ENCODE assay signal across 23 cellular contexts in genomic region chrX:42399632-42400024, GRCh38.
DNase-seq lines count a peak whose midpoint lies in the region; ATAC-seq and TF ChIP-seq lines count a peak whose summit lies in the region.
"Had no signal": no experiment of that assay in that cellular context is flagged by ENCODE, and none has a peak within 500 bp of the region (broad histone marks: within the 10 kb centered on the region; RNA-seq: fewer than 3 reads in every experiment).

No MANE protein-coding gene starts in this region.

- no peaks in the 10 kb centered on the region for H3K27me3 ChIP-seq in CD4-positive, alpha-beta memory T cell (ENCODE audit: insufficient read depth, low read length)
- H3K27me3 ChIP-seq: left lung, upper lobe of left lung had no signal

- H3K27ac Mint-ChIP-seq in CD4-positive, alpha-beta memory T cell: peak overlapping the region in 4 of 7 donors; percentile 54 to 77 (median 68)
- no peak overlapping the region for H3K27ac Mint-ChIP-seq in activated T-helper 1 cell treated with anti-CD3 and anti-CD28 coated beads, Interleukin-12 subunit alpha, Interleukin-12 subunit beta, Interleukin-2, Interleukin-4 antibody, amounts not matched to agents 30 ng/mL and 10 ng/mL and 1 ng/mL, durations not matched to agents 14 hours and 24 hours and 36 hours
- peak overlapping the region in 5 of 10 donors; percentile 17 to 80 (median 68) for H3K27ac Mint-ChIP-seq in naive thymus-derived CD8-positive, alpha-beta T cell

- no peak overlapping the region for H3K4me3 ChIP-seq in CD4-positive, alpha-beta memory T cell (ENCODE audit: low read length in 2 of 2)
- H3K4me3 ChIP-seq in Jurkat, Clone E6-1 (ENCODE audit: low read length): no peak overlapping the region
- no peak overlapping the region for H3K4me3 ChIP-seq in foreskin fibroblast (ENCODE audit: low read depth in 1 of 2, low read length in 2 of 2)
- H3K4me3 ChIP-seq: adrenal gland, heart right ventricle, left lung, psoas muscle, upper lobe of left lung had no signal

- CTCF ChIA-PET in CD4-positive, alpha-beta memory T cell (lab: Charles Lee; ENCODE audit: partially characterized antibody): no interaction called here

- intact Hi-C loops in CD4-positive, alpha-beta memory T cell (cut with micrococcal nuclease): no loop called here
- intact Hi-C loops in activated T-helper 1 cell treated with anti-CD3 and anti-CD28 coated beads, Interleukin-12 subunit alpha, Interleukin-12 subunit beta, Interleukin-2, Interleukin-4 antibody, amounts not matched to agents 30 ng/mL and 10 ng/mL and 1 ng/mL, durations not matched to agents 14 hours and 24 hours and 36 hours (cut with micrococcal nuclease): no loop called here

- H3K4me1 ChIP-seq in CD4-positive, alpha-beta memory T cell (ENCODE audit: insufficient read depth, low read length): peaks cover 24% of the 10 kb centered on the region
- H3K4me1 ChIP-seq: adrenal gland, Caco-2, heart right ventricle, left lung, psoas muscle, upper lobe of left lung had no signal

- TF ChIP-seq CTCF in foreskin fibroblast (IDR thresholded peaks at IDR 0.05; ENCODE audit: low read depth, low read length): no peak

- H3K36me3 ChIP-seq in CD4-positive, alpha-beta memory T cell (ENCODE audit: insufficient read depth, low read length): no peaks in the 10 kb centered on the region
- H3K36me3 ChIP-seq: adrenal gland, heart right ventricle, left lung, upper lobe of left lung had no signal

- H3K36me3 Mint-ChIP-seq in CD4-positive, alpha-beta memory T cell: no peaks in the 10 kb centered on the region
- no peaks in the 10 kb centered on the region for H3K36me3 Mint-ChIP-seq in activated T-helper 1 cell treated with anti-CD3 and anti-CD28 coated beads, Interleukin-12 subunit alpha, Interleukin-12 subunit beta, Interleukin-2, Interleukin-4 antibody, amounts not matched to agents 30 ng/mL and 10 ng/mL and 1 ng/mL, durations not matched to agents 14 hours and 24 hours and 36 hours (ENCODE audit: low read depth)
- peaks cover 0 to 5% (median 0%) of the 10 kb centered on the region in 3 donors for H3K36me3 Mint-ChIP-seq in naive thymus-derived CD8-positive, alpha-beta T cell

- H3K4me3 Mint-ChIP-seq in CD4-positive, alpha-beta memory T cell: peak overlapping the region in 6 of 8 donors; percentile 41 to 67 (median 56)
- H3K4me3 Mint-ChIP-seq in activated T-helper 1 cell treated with anti-CD3 and anti-CD28 coated beads, Interleukin-12 subunit alpha, Interleukin-12 subunit beta, Interleukin-2, Interleukin-4 antibody, amounts not matched to agents 30 ng/mL and 10 ng/mL and 1 ng/mL, durations not matched to agents 14 hours and 24 hours and 36 hours: peak overlapping the region; percentile 6
- peak overlapping the region in 8 of 10 donors; percentile 28 to 65 (median 60) for H3K4me3 Mint-ChIP-seq in naive thymus-derived CD8-positive, alpha-beta T cell

- no peak for DNase-seq in CD4-positive, alpha-beta memory T cell
- DNase-seq in Jurkat, Clone E6-1 (ENCODE audit: low read depth, low spot score): peak; percentile 23
- DNase-seq in activated T-helper 1 cell treated with anti-CD3 and anti-CD28 coated beads, Interleukin-12 subunit alpha, Interleukin-12 subunit beta, Interleukin-2, Interleukin-4 antibody, amounts not matched to agents 30 ng/mL and 10 ng/mL and 1 ng/mL, durations not matched to agents 14 hours and 24 hours and 36 hours (ENCODE audit: low spot score): no peak
- no peak for DNase-seq in naive thymus-derived CD8-positive, alpha-beta T cell
- DNase-seq in foreskin fibroblast: no peak
- DNase-seq: activated CD4-positive, alpha-beta T cell treated with anti-CD3 and anti-CD28 coated beads, Interleukin-2, amount 50 U/mL, for 4 hours; adrenal gland; AML-193; Caco-2; dermis blood vessel endothelial cell; HCEC 1CT; heart right ventricle; left lung; midbrain; NCI-H1436 treated with DMSO at 0.1 percent for 48 hours; NCI-H748 treated with DMSO at 0.1 percent for 48 hours; OCI-M1; psoas muscle; Right ventricle myocardium superior; stimulated activated CD4-positive, alpha-beta T cell treated with anti-CD3 and anti-CD28 coated beads, Interleukin-2, amount 100 ng/mL, for 48 hours; upper lobe of left lung had no signal

- peak in 1 of 2 donors; percentile 22 for ATAC-seq in naive thymus-derived CD8-positive, alpha-beta T cell
- no peak for ATAC-seq in GM21529 (IDR thresholded peaks at IDR 0.05; ENCODE audit: unreplicated experiment)
- no peak for ATAC-seq in GM18502 (IDR thresholded peaks at IDR 0.05; ENCODE audit: poor library complexity, unreplicated experiment)
- ATAC-seq: heart right ventricle, left lung, psoas muscle had no signal

- POLR2A ChIA-PET in CD4-positive, alpha-beta memory T cell (lab: Charles Lee; ENCODE audit: partially characterized antibody): interaction anchor here (0.9 to 1.1 kb wide), 2 partner anchors 475 to 549 kb away, joined by 3 read pairs; no protein-coding TSS in a partner anchor
- POLR2A ChIA-PET in naive thymus-derived CD8-positive, alpha-beta T cell (lab: Charles Lee): no interaction called here

- no peaks in the 10 kb centered on the region for H3K9me3 ChIP-seq in CD4-positive, alpha-beta memory T cell (ENCODE audit: control insufficient read depth in 1 of 2, low read length in 2 of 2)
- H3K9me3 ChIP-seq: adrenal gland, Caco-2, heart right ventricle, left lung, psoas muscle, upper lobe of left lung had no signal

- H3K4me1 Mint-ChIP-seq in CD4-positive, alpha-beta memory T cell: peaks cover 17 to 24% (median 20%) of the 10 kb centered on the region in 4 donors
- peaks cover 18% of the 10 kb centered on the region for H3K4me1 Mint-ChIP-seq in activated T-helper 1 cell treated with anti-CD3 and anti-CD28 coated beads, Interleukin-12 subunit alpha, Interleukin-12 subunit beta, Interleukin-2, Interleukin-4 antibody, amounts not matched to agents 30 ng/mL and 10 ng/mL and 1 ng/mL, durations not matched to agents 14 hours and 24 hours and 36 hours (ENCODE audit: low read depth)
- peaks cover 9 to 26% (median 22%) of the 10 kb centered on the region in 4 donors for H3K4me1 Mint-ChIP-seq in naive thymus-derived CD8-positive, alpha-beta T cell

- H3K9me3 Mint-ChIP-seq in CD4-positive, alpha-beta memory T cell: peaks cover 0 to 4% (median 0%) of the 10 kb centered on the region in 8 donors
- H3K9me3 Mint-ChIP-seq in activated T-helper 1 cell treated with anti-CD3 and anti-CD28 coated beads, Interleukin-12 subunit alpha, Interleukin-12 subunit beta, Interleukin-2, Interleukin-4 antibody, amounts not matched to agents 30 ng/mL and 10 ng/mL and 1 ng/mL, durations not matched to agents 14 hours and 24 hours and 36 hours: peaks cover 7% of the 10 kb centered on the region
- peaks cover 0 to 12% (median 0%) of the 10 kb centered on the region in 9 donors for H3K9me3 Mint-ChIP-seq in naive thymus-derived CD8-positive, alpha-beta T cell

- no peak overlapping the region for H3K27ac ChIP-seq in CD4-positive, alpha-beta memory T cell (ENCODE audit: low read depth, low read length)
- H3K27ac ChIP-seq: adrenal gland, heart right ventricle, left lung, psoas muscle, upper lobe of left lung had no signal

- no peaks in the 10 kb centered on the region for H3K27me3 Mint-ChIP-seq in CD4-positive, alpha-beta memory T cell
- no peaks in the 10 kb centered on the region for H3K27me3 Mint-ChIP-seq in activated T-helper 1 cell treated with anti-CD3 and anti-CD28 coated beads, Interleukin-12 subunit alpha, Interleukin-12 subunit beta, Interleukin-2, Interleukin-4 antibody, amounts not matched to agents 30 ng/mL and 10 ng/mL and 1 ng/mL, durations not matched to agents 14 hours and 24 hours and 36 hours (ENCODE audit: insufficient read depth)
- H3K27me3 Mint-ChIP-seq in naive thymus-derived CD8-positive, alpha-beta T cell: peaks cover 0 to 2% (median 0%) of the 10 kb centered on the region in 5 donors

Comparison
In these comparisons a context has a peak if more than half of its experiments do, and no peak if none do; other contexts are left out.
1. H3K4me3 Mint-ChIP-seq: peak in every context shown above with its lines; median percentile 60 in naive thymus-derived CD8-positive, alpha-beta T cell; 56 in CD4-positive, alpha-beta memory T cell; 6 in activated T-helper 1 cell treated with anti-CD3 and anti-CD28 coated beads, Interleukin-12 subunit alpha, Interleukin-12 subunit beta, Interleukin-2, Interleukin-4 antibody, amounts not matched to agents 30 ng/mL and 10 ng/mL and 1 ng/mL, durations not matched to agents 14 hours and 24 hours and 36 hours.